ENCODE assay signal across 8 cellular contexts in the genomic region with DNA sequence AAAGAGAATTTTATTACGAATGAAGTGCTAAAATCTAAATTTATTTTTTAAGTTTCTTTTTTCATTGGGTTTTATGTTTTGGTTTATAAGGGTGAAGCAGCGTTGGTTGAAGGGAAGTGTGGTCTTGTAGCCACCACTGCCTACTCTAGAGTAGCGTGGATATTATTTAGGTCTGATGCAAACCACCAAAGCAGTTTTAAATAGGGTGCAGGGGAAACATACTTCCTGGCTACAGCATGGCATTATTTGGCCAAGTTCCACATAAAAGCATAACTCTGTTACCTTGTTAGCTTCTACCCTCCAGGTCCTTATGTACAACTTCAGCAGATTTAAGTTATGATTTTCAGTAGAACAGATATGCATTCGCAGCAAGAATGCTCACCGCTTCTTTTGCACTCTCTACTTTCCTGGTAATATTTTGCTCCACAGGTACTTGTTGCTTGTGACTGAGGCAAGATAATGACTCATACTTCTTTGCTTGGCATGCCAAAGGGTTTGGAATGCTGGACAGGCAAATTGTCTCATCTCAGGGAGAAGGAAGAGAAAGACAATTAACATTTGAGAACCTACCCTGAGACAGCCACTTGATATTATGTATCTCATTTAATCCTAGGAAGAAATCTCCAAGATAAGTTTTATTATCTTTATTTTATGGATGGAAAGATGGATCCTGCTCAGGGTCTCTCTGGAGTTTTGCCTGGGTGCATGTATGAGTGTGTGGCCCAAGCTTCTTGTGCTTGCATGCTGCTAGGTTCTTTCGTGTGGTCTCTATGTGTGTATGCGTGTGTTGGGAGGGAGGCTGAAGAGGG. TPM values are rescaled to one million over a fixed set of nuclear protein-coding genes. Genes with fewer than 3 reads are reported as not detected.
DNase-seq lines count a peak whose midpoint lies in the region; ATAC-seq and TF ChIP-seq lines count a peak whose summit lies in the region.

No MANE protein-coding gene starts in this region.

- peak overlapping the region; percentile 93 to 98 (median 98) for H3K27ac Mint-ChIP-seq in CD4-positive, CD25-positive, alpha-beta regulatory T cell
- H3K27ac Mint-ChIP-seq in natural killer cell: peak overlapping the region; percentile 91 to 92

- ATAC-seq in CD4-positive, CD25-positive, alpha-beta regulatory T cell (ENCODE audit: low read depth in 2 of 2): peak in 1 of 2 donors; percentile 44
- ATAC-seq in natural killer cell: peak; percentile 36 to 63 (median 63)
- no peak for ATAC-seq in activated CD4-positive, CD25-positive, alpha-beta regulatory T cell treated with anti-CD3 and anti-CD28 coated beads, Interleukin-2, amount 50 U/mL, for 24 hours
- no peak for ATAC-seq in HG02763 (IDR thresholded peaks at IDR 0.05; ENCODE audit: unreplicated experiment)
- ATAC-seq in GM19328 (IDR thresholded peaks at IDR 0.05; ENCODE audit: unreplicated experiment): no peak

- no peaks in the 10 kb centered on the region for H3K27me3 ChIP-seq in CD4-positive, CD25-positive, alpha-beta regulatory T cell (ENCODE audit: control insufficient read depth, insufficient read depth, low read length)
- H3K27me3 ChIP-seq in MG63: no peaks in the 10 kb centered on the region

- H3K4me1 Mint-ChIP-seq in CD4-positive, CD25-positive, alpha-beta regulatory T cell: peaks cover 66 to 78% (median 74%) of the 10 kb centered on the region in 4 donors
- H3K4me1 Mint-ChIP-seq in natural killer cell: peaks cover 83 to 85% of the 10 kb centered on the region in 2 donors

- peaks cover 76% of the 10 kb centered on the region for H3K4me1 ChIP-seq in CD4-positive, CD25-positive, alpha-beta regulatory T cell (ENCODE audit: control insufficient read depth, insufficient read depth, low read length, poor library complexity, severe bottlenecking)

- no peaks in the 10 kb centered on the region for H3K9me3 ChIP-seq in CD4-positive, CD25-positive, alpha-beta regulatory T cell (ENCODE audit: control insufficient read depth in 2 of 2, low read length in 2 of 2)
- no peaks in the 10 kb centered on the region for H3K9me3 ChIP-seq in MG63

- intact Hi-C loops in natural killer cell (cut with micrococcal nuclease): loop anchor here (1.0 to 2.0 kb wide), 3 partner anchors 19 to 46 kb away; no protein-coding TSS in a partner anchor

- DNase-seq in CD4-positive, CD25-positive, alpha-beta regulatory T cell: peak in 1 of 3 donors; percentile 67
- peak; percentile 24 for DNase-seq in MG63
- peak; percentile 49 to 71 for DNase-seq in cardiac fibroblast (ENCODE audit: low read depth in 2 of 2)
- no peak for DNase-seq in natural killer cell
- no peak for DNase-seq in amniotic stem cell (lab: John Stamatoyannopoulos, UW)

- H3K4me3 Mint-ChIP-seq in CD4-positive, CD25-positive, alpha-beta regulatory T cell: peak overlapping the region; percentile 87 to 97 (median 92)
- H3K4me3 Mint-ChIP-seq in natural killer cell: peak overlapping the region; percentile 97

- peak overlapping the region; percentile 78 for H3K27ac ChIP-seq in CD4-positive, CD25-positive, alpha-beta regulatory T cell (ENCODE audit: insufficient read depth, low read length, poor library complexity, severe bottlenecking)

- H3K4me3 ChIP-seq in CD4-positive, CD25-positive, alpha-beta regulatory T cell (ENCODE audit: low read depth, low read length): peak overlapping the region; percentile 96
- no peak overlapping the region for H3K4me3 ChIP-seq in MG63
- no peak overlapping the region for H3K4me3 ChIP-seq in cardiac fibroblast (replicated peaks in 1 of 2; ENCODE audit: low read depth in 2 of 2, low read length in 2 of 2)

- TF ChIP-seq CTCF in cardiac fibroblast (IDR thresholded peaks at IDR 0.05; ENCODE audit: low read depth, low read length): no peak
- TF ChIP-seq CTCF in natural killer cell (IDR thresholded peaks at IDR 0.05): no peak

- no peaks in the 10 kb centered on the region for H3K27me3 Mint-ChIP-seq in CD4-positive, CD25-positive, alpha-beta regulatory T cell
- no peaks in the 10 kb centered on the region for H3K27me3 Mint-ChIP-seq in natural killer cell (ENCODE audit: low read depth in 2 of 2)

- no peaks in the 10 kb centered on the region for H3K36me3 ChIP-seq in CD4-positive, CD25-positive, alpha-beta regulatory T cell (ENCODE audit: control insufficient read depth, insufficient read depth, low read length)
- H3K36me3 ChIP-seq in MG63: no peaks in the 10 kb centered on the region

- H3K9me3 Mint-ChIP-seq in CD4-positive, CD25-positive, alpha-beta regulatory T cell: no peaks in the 10 kb centered on the region
- H3K9me3 Mint-ChIP-seq in natural killer cell: no peaks in the 10 kb centered on the region

- peaks cover 9% of the 10 kb centered on the region for H3K36me3 Mint-ChIP-seq in CD4-positive, CD25-positive, alpha-beta regulatory T cell
- no peaks in the 10 kb centered on the region for H3K36me3 Mint-ChIP-seq in natural killer cell

RNA-seq across cellular contexts. Expression of gene TGFBR2, which starts 5.4 kb away (rescaled TPM):
- total RNA-seq in CD4-positive, CD25-positive, alpha-beta regulatory T cell: 57.4 TPM
- polyA plus RNA-seq in CD4-positive, CD25-positive, alpha-beta regulatory T cell: 10 to 100 TPM; 35.8 to 92.6 (median 61.0) TPM
- 28.9 and 32.1 TPM in 2 replicates for total RNA-seq in MG63 (2014; rRNA removed; shearing (Covaris generic); ENCODE audit: low replicate concordance)
- 100 to 1,000 TPM in 1 of 3 donors, 10 to 100 TPM in 2; 70.4 to 113 (median 99.3) TPM for total RNA-seq in natural killer cell

Comparison
In these comparisons a context has a peak if more than half of its experiments do, and no peak if none do; other contexts are left out.
1. ATAC-seq: peak in natural killer cell (3 of 3); none in activated CD4-positive, CD25-positive, alpha-beta regulatory T cell treated with anti-CD3 and anti-CD28 coated beads, Interleukin-2, amount 50 U/mL, for 24 hours (0 of 2), HG02763 (single experiment) and GM19328 (single experiment).
2. DNase-seq: peak in MG63 (single experiment) and cardiac fibroblast (2 of 2); none in natural killer cell (single experiment) and amniotic stem cell (single experiment).